ENCODE assay signal across 8 cellular contexts in the genomic region with DNA sequence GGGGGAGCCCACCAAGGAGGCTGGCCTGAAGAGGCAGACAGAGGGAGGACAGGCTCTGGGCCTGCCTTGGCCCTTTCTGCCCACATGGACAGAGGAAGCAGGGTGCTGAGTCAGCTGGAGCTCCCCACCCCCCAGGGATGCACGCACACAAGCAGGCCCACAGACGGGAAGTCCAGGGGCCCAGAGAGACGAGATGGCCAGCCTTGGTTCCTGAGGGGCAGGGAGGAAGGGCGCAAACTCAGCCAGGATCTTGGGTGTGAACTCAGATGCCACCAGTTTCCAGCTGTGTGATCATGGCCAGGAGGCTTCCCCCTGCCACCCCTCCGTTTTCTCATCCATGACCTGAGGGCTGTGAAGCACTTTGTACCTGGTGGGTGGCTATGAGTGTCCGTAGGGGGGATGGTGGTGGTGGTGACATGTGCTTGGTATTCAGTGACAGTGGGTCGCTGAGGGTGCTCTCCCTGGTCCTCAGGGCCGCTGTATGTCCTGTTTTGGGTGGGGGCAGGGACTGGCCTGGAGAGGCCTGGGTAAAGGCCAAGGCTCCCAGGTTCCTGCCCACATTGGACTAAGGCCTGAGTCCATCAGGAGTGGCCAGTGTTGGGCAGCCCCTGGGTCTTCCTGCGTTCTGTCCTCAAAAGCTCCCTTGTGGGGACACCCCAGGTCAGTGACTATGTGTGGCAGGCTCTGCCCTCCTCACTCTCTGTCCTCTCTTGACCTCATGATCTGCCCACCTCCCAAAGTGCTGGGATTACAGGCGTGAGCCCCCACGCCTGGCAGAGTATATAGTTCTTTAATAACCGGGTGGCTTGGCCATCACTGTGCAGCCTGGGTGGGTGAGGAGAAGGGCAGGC. TPM values are rescaled to one million over a fixed set of nuclear protein-coding genes. Genes with fewer than 3 reads are reported as not detected.
DNase-seq lines count a peak whose midpoint lies in the region; ATAC-seq and TF ChIP-seq lines count a peak whose summit lies in the region.

No MANE protein-coding gene starts in this region.

- ATAC-seq in SK-N-SH treated with all-trans-retinoic acid at 6 μM for 48 hours (peak; percentile 54), GM18868 (IDR thresholded peaks at IDR 0.05; ENCODE audit: unreplicated experiment) (no peak), HG03457 (IDR thresholded peaks at IDR 0.05; ENCODE audit: unreplicated experiment) (no peak)

- no peaks in the 10 kb centered on the region for H3K9me3 Mint-ChIP-seq in Caco-2 (ENCODE audit: unreplicated experiment)

- no peak for TF ChIP-seq CTCF in Caco-2 (IDR thresholded peaks at IDR 0.05; ENCODE audit: insufficient read depth in 1 of 2, low read depth in 1 of 2, low read length in 1 of 2, severe bottlenecking in 1 of 2, unreplicated experiment in 1 of 2)

- CTCF ChIA-PET in Caco-2 (lab: Charles Lee), result no interaction called here

- H3K4me3 Mint-ChIP-seq in Caco-2 (ENCODE audit: unreplicated experiment), result peak overlapping the region; percentile 71

- peak overlapping the region; percentile 51 to 93 for H3K27ac ChIP-seq in esophagus (ENCODE audit: low read depth in 2 of 2, low read length in 1 of 2)

- intact Hi-C loops in Caco-2 (cut with micrococcal nuclease; ENCODE audit: unreplicated experiment), result no loop called here

- no TSS peak for BruUV-seq in Caco-2 (replicated peaks; lab: Mats Ljungman, UMichigan)

- H3K9me3 ChIP-seq in Caco-2 (no peaks in the 10 kb centered on the region), esophagus (ENCODE audit: control insufficient read depth in 2 of 2, insufficient read depth in 1 of 2, low read depth in 1 of 2, low read length in 1 of 2) (no peaks in the 10 kb centered on the region)

- peaks cover 25% of the 10 kb centered on the region for H3K4me1 ChIP-seq in Caco-2
- peaks cover 27 to 68% of the 10 kb centered on the region in 2 donors for H3K4me1 ChIP-seq in esophagus (ENCODE audit: control insufficient read depth in 2 of 2, insufficient read depth in 2 of 2, low read length in 1 of 2)

- no peaks in the 10 kb centered on the region for H3K27me3 ChIP-seq in Caco-2 (replicated peaks; ENCODE audit: control insufficient read depth, insufficient read depth, low read length)
- no peaks in the 10 kb centered on the region for H3K27me3 ChIP-seq in esophagus (ENCODE audit: control insufficient read depth in 1 of 2, insufficient read depth in 2 of 2, low read length in 2 of 2)

- no peaks in the 10 kb centered on the region for H3K4me1 Mint-ChIP-seq in Caco-2 (ENCODE audit: low read depth, unreplicated experiment)

- 53 to 64% methylated on average over 12 of the region's 12 CpGs for WGBS in esophagus, 2 donors

- H3K36me3 ChIP-seq in Caco-2 (ENCODE audit: control insufficient read depth, insufficient read depth, low read length), result no peaks in the 10 kb centered on the region
- peaks cover 0 to 2% of the 10 kb centered on the region in 2 donors for H3K36me3 ChIP-seq in esophagus (ENCODE audit: control insufficient read depth in 2 of 2, insufficient read depth in 2 of 2, low read length in 1 of 2)

- H3K27ac Mint-ChIP-seq in Caco-2 (ENCODE audit: unreplicated experiment), result no peak overlapping the region

- H3K36me3 Mint-ChIP-seq in Caco-2 (ENCODE audit: insufficient read depth, unreplicated experiment), result peaks cover 6% of the 10 kb centered on the region

- DNase-seq in Caco-2, result peak in 1 of 2 experiments; percentile 22
- DNase-seq in non-pigmented ciliary epithelial cell (ENCODE audit: low read depth), result peak; percentile 35
- DNase-seq in GDM1 (lab: John Stamatoyannopoulos, UW), result no peak
- no peak for DNase-seq in inferior parietal cortex (ENCODE audit: extremely low spot score)

- no peaks in the 10 kb centered on the region for H3K27me3 Mint-ChIP-seq in Caco-2 (ENCODE audit: insufficient read depth, unreplicated experiment)

- H3K4me3 ChIP-seq in Caco-2 (ENCODE audit: low read depth, low read length) (no peak overlapping the region), esophagus (ENCODE audit: low read depth in 1 of 2, low read length in 2 of 2) (peak overlapping the region; percentile 62 to 76)

- POLR2A ChIA-PET in Caco-2 (lab: Charles Lee), result no interaction called here

TF ChIP-seq in SK-N-SH treated with all-trans-retinoic acid at 6 μM for 48 hours, 23 proteins besides CTCF, POLR2A, EP300 and RAD21:
- TF ChIP-seq CSDC2 (CRISPR knock-in tag; IDR thresholded peaks at IDR 0.05) (no peak), ZNF565 (CRISPR knock-in tag; conservative IDR thresholded peaks at IDR 0.05; ENCODE audit: low read depth) (no peak), TOX (CRISPR knock-in tag; IDR thresholded peaks at IDR 0.05; ENCODE audit: borderline replicate concordance) (no peak), GLIS3 (CRISPR knock-in tag; IDR thresholded peaks at IDR 0.05) (no peak), ISL1 (CRISPR knock-in tag; IDR thresholded peaks at IDR 0.05) (no peak)
TF ChIP-seq in SK-N-SH treated with all-trans-retinoic acid at 6 μM for 48 hours: peak in this region for 0.

RNA-seq across cellular contexts. Expression of a gene that starts 2.0 kb away (rescaled TPM):
- 44.4 and 48.5 TPM in 2 replicates for total RNA-seq in Caco-2 (2022)
- 10 to 100 TPM; 14.3 to 45.1 TPM for polyA plus RNA-seq in esophagus

RNA-seq across cellular contexts. Expression of a gene that starts 38.8 kb away (rescaled TPM):
- 35.8 and 36.3 TPM in 2 replicates for total RNA-seq in Caco-2 (2022)
- polyA plus RNA-seq in esophagus, result 10 to 100 TPM; 29.3 to 29.7 TPM

RNA-seq across cellular contexts. Expression of a gene that starts 48.7 kb away (rescaled TPM):
- 222 and 242 TPM in 2 replicates for total RNA-seq in Caco-2 (2022)
- polyA plus RNA-seq in esophagus, result 100 to 1,000 TPM; 102 to 156 TPM
